ENCODE assay signal across 20 cellular contexts in genomic region chr4:82005153-82005552, GRCh38.
A peak's percentile ranks its signal among the peaks of the same experiment; 100 is the strongest.
DNase-seq lines count a peak whose midpoint lies in the region; ATAC-seq, FAIRE-seq and TF ChIP-seq lines count a peak whose summit lies in the region.
"Had no signal": no experiment of that assay in that cellular context is flagged by ENCODE, and none has a peak within 500 bp of the region (broad histone marks: within the 10 kb centered on the region; RNA-seq: fewer than 3 reads in every experiment).

No MANE protein-coding gene starts in this region.

- no peaks in the 10 kb centered on the region for H3K4me1 Mint-ChIP-seq in endothelial cell (ENCODE audit: unreplicated experiment)

- H3K9me1 ChIP-seq in endothelial cell of umbilical vein (replicated peaks; ENCODE audit: control insufficient read depth, extremely low read depth, insufficient read depth, low read length) (no peaks in the 10 kb centered on the region), keratinocyte (ENCODE audit: control insufficient read depth, extremely low read depth, insufficient read depth, low read length) (no peaks in the 10 kb centered on the region)

- ATAC-seq in right lobe of liver: no peak
- ATAC-seq: A549 had no signal

- H3K9ac ChIP-seq in endothelial cell of umbilical vein (replicated peaks; ENCODE audit: extremely low read depth, insufficient read depth, low read length) (no peak overlapping the region), keratinocyte (ENCODE audit: control insufficient read depth, extremely low read depth, insufficient read depth, low read length) (no peak overlapping the region)
- H3K9ac ChIP-seq: SK-N-SH had no signal

- no peak overlapping the region for H3K4me3 Mint-ChIP-seq in endothelial cell (ENCODE audit: unreplicated experiment)

- no peaks in the 10 kb centered on the region for H3K36me3 Mint-ChIP-seq in endothelial cell (ENCODE audit: low read depth, unreplicated experiment)

- DNase-seq in A673 (ENCODE audit: low spot score) (peak; percentile 0), LNCaP clone FGC (ENCODE audit: low read depth) (peak; percentile 19), endothelial cell of umbilical vein (ENCODE audit: low read depth, low spot score) (peak; percentile 7), keratinocyte (ENCODE audit: low read depth, low spot score) (peak; percentile 4), adrenal gland (no peak), right lobe of liver (no peak), endothelial cell (ENCODE audit: low spot score) (no peak)
- no peak for DNase-seq in activated CD8-positive, alpha-beta memory T cell treated with anti-CD3 and anti-CD28 coated beads, Interleukin-2, amount 50 U/mL, for 48 hours
- DNase-seq: COR-L47; DMS153; GOT3; KG1; NCI-H1092; NCI-H1694; NCI-H2107; NCI-H69; NK-92 treated with Interleukin-12 subunit alpha and Interleukin-12 subunit beta, amount 100 ng/mL, for 24 hours; SK-N-SH had no signal

- H3K27ac Mint-ChIP-seq in endothelial cell (ENCODE audit: unreplicated experiment): no peak overlapping the region

- H3K36me3 ChIP-seq in A673 (ENCODE audit: insufficient read depth, low read length, poor library complexity, severe bottlenecking): no peaks in the 10 kb centered on the region
- H3K36me3 ChIP-seq in endothelial cell of umbilical vein (ENCODE audit: control insufficient read depth in 2 of 2, extremely low read depth in 1 of 2, insufficient read depth in 2 of 2, low read length in 2 of 2): no peaks in the 10 kb centered on the region
- H3K36me3 ChIP-seq in keratinocyte (ENCODE audit: control insufficient read depth in 2 of 2, extremely low read depth in 1 of 2, insufficient read depth in 2 of 2, low read length in 2 of 2): no peaks in the 10 kb centered on the region
- no peaks in the 10 kb centered on the region for H3K36me3 ChIP-seq in adrenal gland (replicated peaks in 1 of 2)
- H3K36me3 ChIP-seq in right lobe of liver: no peaks in the 10 kb centered on the region

- H3K4me2 ChIP-seq in endothelial cell of umbilical vein (ENCODE audit: insufficient read depth, low read length) (no peak overlapping the region), keratinocyte (ENCODE audit: control insufficient read depth, extremely low read depth, insufficient read depth, low read depth, low read length) (no peak overlapping the region)
- H3K4me2 ChIP-seq: A549, SK-N-SH had no signal

- FAIRE-seq in endothelial cell of umbilical vein (lab: Jason Lieb, UNC) (no peak), keratinocyte (lab: Jason Lieb, UNC) (no peak)
- FAIRE-seq: A549 had no signal

- H3K4me1 ChIP-seq in A673 (ENCODE audit: insufficient read depth, low read length, poor library complexity, severe bottlenecking) (no peaks in the 10 kb centered on the region), endothelial cell of umbilical vein (ENCODE audit: control insufficient read depth, extremely low read depth, insufficient read depth, low read length) (no peaks in the 10 kb centered on the region), keratinocyte (ENCODE audit: control insufficient read depth, extremely low read depth, insufficient read depth, low read length) (peaks cover 3% of the 10 kb centered on the region), adrenal gland (replicated peaks in 1 of 2) (no peaks in the 10 kb centered on the region), right lobe of liver (no peaks in the 10 kb centered on the region)
- H3K4me1 ChIP-seq: A549 had no signal

- H3K4me3 ChIP-seq in A673 (ENCODE audit: low read depth, low read length, poor library complexity, severe bottlenecking) (no peak overlapping the region), LNCaP clone FGC (ENCODE audit: low read depth, low read length) (no peak overlapping the region), endothelial cell of umbilical vein (replicated peaks in 1 of 3; ENCODE audit: insufficient read depth in 1 of 3, low read depth in 1 of 3, low read length in 3 of 3) (no peak overlapping the region), keratinocyte (ENCODE audit: control insufficient read depth in 2 of 3, extremely low read depth in 1 of 3, insufficient read depth in 2 of 3, low read depth in 1 of 3, low read length in 3 of 3) (no peak overlapping the region), adrenal gland (no peak overlapping the region), right lobe of liver (no peak overlapping the region)
- H3K4me3 ChIP-seq: A549 had no signal

- TF ChIP-seq POLR2A in endothelial cell of umbilical vein (IDR thresholded peaks at IDR 0.05; ENCODE audit: low read depth, low read length) (no peak), adrenal gland (IDR thresholded peaks at IDR 0.05) (no peak), right lobe of liver (IDR thresholded peaks at IDR 0.05) (no peak)

- no peak overlapping the region for H3K27ac ChIP-seq in A673 (ENCODE audit: low read depth, low read length, poor library complexity, severe bottlenecking)
- no peak overlapping the region for H3K27ac ChIP-seq in endothelial cell of umbilical vein (ENCODE audit: insufficient read depth, low read depth, low read length)
- H3K27ac ChIP-seq in keratinocyte (ENCODE audit: control insufficient read depth, insufficient read depth, low read length): no peak overlapping the region
- H3K27ac ChIP-seq in adrenal gland: no peak overlapping the region
- H3K27ac ChIP-seq in right lobe of liver: no peak overlapping the region
- H3K27ac ChIP-seq: A549, C4-2B had no signal

- H3K79me2 ChIP-seq in endothelial cell of umbilical vein (ENCODE audit: control insufficient read depth, insufficient read depth, low read length) (no peaks in the 10 kb centered on the region), keratinocyte (ENCODE audit: control insufficient read depth, insufficient read depth, low read length) (no peaks in the 10 kb centered on the region)

- TF ChIP-seq CTCF in A673 (conservative IDR thresholded peaks at IDR 0.05; ENCODE audit: low read depth, low read length) (no peak), LNCaP clone FGC (IDR thresholded peaks at IDR 0.05; ENCODE audit: control insufficient read depth, extremely low read depth, insufficient read depth) (no peak), endothelial cell of umbilical vein (IDR thresholded peaks at IDR 0.05; ENCODE audit: extremely low read depth in 1 of 2, insufficient read depth in 1 of 2, low read depth in 1 of 2, low read length in 2 of 2) (no peak), keratinocyte (optimal IDR thresholded peaks at IDR 0.05 in 1 of 3, IDR thresholded peaks at IDR 0.05 in 1 of 3, conservative IDR thresholded peaks at IDR 0.05 in 1 of 3; ENCODE audit: extremely low read depth in 1 of 3, insufficient read depth in 2 of 3, low read length in 3 of 3) (no peak), adrenal gland (IDR thresholded peaks at IDR 0.05) (no peak), right lobe of liver (IDR thresholded peaks at IDR 0.05) (no peak), endothelial cell (IDR thresholded peaks at IDR 0.05; ENCODE audit: unreplicated experiment) (no peak)

- H4K20me1 ChIP-seq in endothelial cell of umbilical vein (replicated peaks; ENCODE audit: control insufficient read depth, extremely low read depth, insufficient read depth, low read length) (no peaks in the 10 kb centered on the region), keratinocyte (ENCODE audit: control insufficient read depth, extremely low read depth, insufficient read depth, low read length) (no peaks in the 10 kb centered on the region)

- H3K9me3 Mint-ChIP-seq in endothelial cell (ENCODE audit: unreplicated experiment): no peaks in the 10 kb centered on the region

- CTCF ChIA-PET in A673 (lab: Charles Lee): no interaction called here
- CTCF ChIA-PET in endothelial cell of umbilical vein (lab: Charles Lee): no interaction called here

- intact Hi-C loops in A673 (cut with micrococcal nuclease; ENCODE audit: unreplicated experiment) (no loop called here), endothelial cell of umbilical vein (cut with micrococcal nuclease) (no loop called here), adrenal gland (cut with DNase I) (no loop called here), right lobe of liver (cut with DNase I) (no loop called here)

- no TSS peak for BruUV-seq in A673 (replicated peaks; lab: Mats Ljungman, UMichigan)
- BruUV-seq in endothelial cell of umbilical vein (replicated peaks; lab: Mats Ljungman, UMichigan): no TSS peak

- dilution Hi-C loops in endothelial cell of umbilical vein (cut with MboI; ENCODE audit: extremely low pct_ligation_motif_present, low sequenced_read_pairs) (no loop called here), keratinocyte (cut with MboI; ENCODE audit: extremely low pct_ligation_motif_present, low sequenced_read_pairs) (no loop called here)

- no peaks in the 10 kb centered on the region for H3K9me3 ChIP-seq in A673 (ENCODE audit: low read depth, low read length, poor library complexity, severe bottlenecking)
- H3K9me3 ChIP-seq in endothelial cell of umbilical vein (replicated peaks; ENCODE audit: control insufficient read depth, insufficient read depth, low read length): no peaks in the 10 kb centered on the region
- no peaks in the 10 kb centered on the region for H3K9me3 ChIP-seq in keratinocyte (ENCODE audit: control insufficient read depth, low read depth, low read length)
- no peaks in the 10 kb centered on the region for H3K9me3 ChIP-seq in adrenal gland (replicated peaks in 1 of 3)
- H3K9me3 ChIP-seq in right lobe of liver: no peaks in the 10 kb centered on the region
- H3K9me3 ChIP-seq: A549, SK-N-SH had no signal

- H3K27me3 Mint-ChIP-seq in endothelial cell (ENCODE audit: unreplicated experiment): no peaks in the 10 kb centered on the region

- no peak overlapping the region for H2AFZ ChIP-seq in endothelial cell of umbilical vein (ENCODE audit: low read depth, low read length)
- H2AFZ ChIP-seq in keratinocyte (ENCODE audit: control insufficient read depth, low read length): no peak overlapping the region

- H3K27me3 ChIP-seq in A673 (replicated peaks; ENCODE audit: insufficient read depth, low read depth, low read length, poor library complexity): no peaks in the 10 kb centered on the region
- H3K27me3 ChIP-seq in endothelial cell of umbilical vein (ENCODE audit: control insufficient read depth in 2 of 2, insufficient read depth in 2 of 2, low read length in 2 of 2): no peaks in the 10 kb centered on the region
- H3K27me3 ChIP-seq in keratinocyte (ENCODE audit: control insufficient read depth, extremely low read depth, insufficient read depth, low read length): no peaks in the 10 kb centered on the region
- H3K27me3 ChIP-seq in adrenal gland: no peaks in the 10 kb centered on the region
- no peaks in the 10 kb centered on the region for H3K27me3 ChIP-seq in right lobe of liver

- POLR2A ChIA-PET in A673 (lab: Charles Lee; ENCODE audit: low non-redundant PET) (no interaction called here), endothelial cell of umbilical vein (lab: Charles Lee) (no interaction called here)

- WGBS in adrenal gland, 4 donors: 24 to 36% (median 32%) methylated on average over 1 of the region's 1 CpG
- 50% methylated on average over 1 of the region's 1 CpG for WGBS in right lobe of liver (ENCODE audit: insufficient coverage, low coverage, low lambda C conversion rate, missing lambda C conversion rate)

TF ChIP-seq in endothelial cell of umbilical vein, 7 proteins besides CTCF, POLR2A, EP300 and RAD21 (continues in another document):
- no peak for TF ChIP-seq EZH2 (IDR thresholded peaks at IDR 0.05; ENCODE audit: borderline replicate concordance, low read depth, low read length, severe bottlenecking)
- no peak for TF ChIP-seq JUN (IDR thresholded peaks at IDR 0.05; ENCODE audit: borderline replicate concordance, insufficient read depth, insufficient read length, low read depth)

Comparison
In these comparisons a context has a peak if more than half of its experiments do, and no peak if none do; other contexts are left out.
1. DNase-seq: peak in A673 (single experiment), LNCaP clone FGC (single experiment), endothelial cell of umbilical vein (single experiment) and keratinocyte (single experiment); none in adrenal gland (0 of 7), activated CD8-positive, alpha-beta memory T cell treated with anti-CD3 and anti-CD28 coated beads, Interleukin-2, amount 50 U/mL, for 48 hours (single experiment), right lobe of liver (0 of 3) and endothelial cell (single experiment).